9 cellular contexts compared by ENCODE assay signal in genomic region chr3:159252772-159253384, GRCh38.
DNase-seq lines count a peak whose midpoint lies in the region; ATAC-seq and TF ChIP-seq lines count a peak whose summit lies in the region.
"Had no signal": no experiment of that assay in that cellular context is flagged by ENCODE, and none has a peak within 500 bp of the region (broad histone marks: within the 10 kb centered on the region; RNA-seq: fewer than 3 reads in every experiment).

No MANE protein-coding gene starts in this region.

- H3K27ac Mint-ChIP-seq in neural crest cell (ENCODE audit: unreplicated experiment) = no peak overlapping the region

- H3K4me3 Mint-ChIP-seq in neural crest cell = no peak overlapping the region

- H3K4me3 ChIP-seq in brain microvascular endothelial cell (ENCODE audit: low read depth, low read length) (no peak overlapping the region), thyroid gland (replicated peaks in 1 of 3) (no peak overlapping the region)
- H3K4me3 ChIP-seq: thoracic aorta had no signal

- peaks cover 3% of the 10 kb centered on the region for H3K36me3 Mint-ChIP-seq in neural crest cell (ENCODE audit: low read depth)

- TF ChIP-seq CTCF in GM20000 (IDR thresholded peaks at IDR 0.05; ENCODE audit: extremely low read depth, missing control alignments) (peak; percentile 50), brain microvascular endothelial cell (IDR thresholded peaks at IDR 0.05; ENCODE audit: low read depth, low read length, missing control alignments) (peak; percentile 64), neural crest cell (conservative IDR thresholded peaks at IDR 0.05) (peak; percentile 84), thyroid gland (IDR thresholded peaks at IDR 0.05) (peak in 2 of 6 experiments; percentile 11 to 13)

- DNase-seq in AG08395 (ENCODE audit: low spot score) = peak; percentile 30
- peak; percentile 13 for DNase-seq in GM20000 (ENCODE audit: low spot score)
- DNase-seq in NCI-H2196 treated with DMSO at 0.1 percent for 48 hours (lab: John Stamatoyannopoulos, UW; ENCODE audit: unreplicated experiment) = peak; percentile 18
- DNase-seq in brain microvascular endothelial cell = peak; percentile 32
- DNase-seq in neural crest cell (ENCODE audit: low read depth, low spot score) = peak; percentile 8
- no peak for DNase-seq in G401 (ENCODE audit: low spot score)
- DNase-seq in thyroid gland = no peak

- no peaks in the 10 kb centered on the region for H3K4me1 ChIP-seq in thyroid gland

- 23 to 29% methylated on average over 2 of the region's 2 CpGs for WGBS in thyroid gland, 2 donors

- H3K9me3 Mint-ChIP-seq in neural crest cell = peaks cover 7% of the 10 kb centered on the region

- H3K27me3 ChIP-seq in brain microvascular endothelial cell (replicated peaks) (no peaks in the 10 kb centered on the region), thyroid gland (no peaks in the 10 kb centered on the region)

- ATAC-seq in GM19463 (IDR thresholded peaks at IDR 0.05; ENCODE audit: unreplicated experiment) = no peak

- peaks cover 63% of the 10 kb centered on the region for H3K27me3 Mint-ChIP-seq in neural crest cell (ENCODE audit: low read depth)

- no peak for TF ChIP-seq POLR2A in thyroid gland (IDR thresholded peaks at IDR 0.05)

- H3K4me1 Mint-ChIP-seq in neural crest cell = no peaks in the 10 kb centered on the region

- H3K27ac ChIP-seq in brain microvascular endothelial cell = peak overlapping the region; percentile 9
- H3K27ac ChIP-seq in thyroid gland = no peak overlapping the region
- H3K27ac ChIP-seq: thoracic aorta had no signal

- no peaks in the 10 kb centered on the region for H3K9me3 ChIP-seq in thyroid gland

- in situ Hi-C loops in brain microvascular endothelial cell (cut with HindIII; ENCODE audit: low pct_ligation_motif_present, low sequenced_read_pairs) = loop anchor here (25.0 kb wide), 1 partner anchor 416 kb away; no protein-coding TSS in a partner anchor
- in situ Hi-C loops in G401 (cut with HindIII; ENCODE audit: low sequenced_read_pairs) = no loop called here

- H3K36me3 ChIP-seq in brain microvascular endothelial cell (replicated peaks) (no peaks in the 10 kb centered on the region), thyroid gland (no peaks in the 10 kb centered on the region)
- H3K36me3 ChIP-seq: thoracic aorta had no signal

- intact Hi-C loops in thyroid gland (cut with DNase I) = loop anchor here (10.0 kb wide), 1 partner anchor 552 kb away; no protein-coding TSS in a partner anchor

Comparison
In these comparisons a context has a peak if more than half of its experiments do, and no peak if none do; other contexts are left out.
1. DNase-seq: peak in AG08395 (single experiment), GM20000 (single experiment), NCI-H2196 treated with DMSO at 0.1 percent for 48 hours (single experiment), brain microvascular endothelial cell (single experiment) and neural crest cell (single experiment); none in G401 (single experiment) and thyroid gland (0 of 2).